In genomic region chr1:117899801-117900200, GRCh38 we compare ENCODE assay signal across 2 cellular contexts.
A peak's percentile ranks its signal among the peaks of the same experiment; 100 is the strongest.
TF ChIP-seq lines count a peak whose summit lies in the region.

No MANE protein-coding gene starts in this region.

TF ChIP-seq in IMR-90, 13 proteins besides CTCF, POLR2A, EP300 and RAD21:
- TF ChIP-seq CEBPB (IDR thresholded peaks at IDR 0.05; ENCODE audit: low read depth, low read length) (peak; percentile 72), USF2 (IDR thresholded peaks at IDR 0.05; ENCODE audit: low read depth, low read length) (no peak)

TF ChIP-seq in K562, 482 proteins besides CTCF, POLR2A, EP300 and RAD21:
- TF ChIP-seq ZSCAN32 (CRISPR knock-in tag; IDR thresholded peaks at IDR 0.05), result peak; percentile 87
- no peak for TF ChIP-seq ZNF140 (CRISPR knock-in tag; IDR thresholded peaks at IDR 0.05)
- no peak for TF ChIP-seq ZNF699 (CRISPR knock-in tag; IDR thresholded peaks at IDR 0.05; ENCODE audit: insufficient replicate concordance)
- TF ChIP-seq CEBPB (tag; IDR thresholded peaks at IDR 0.05), result peak; percentile 87
- TF ChIP-seq ATF3 (IDR thresholded peaks at IDR 0.05), result peak; percentile 85
- TF ChIP-seq ATF3 (CRISPR knock-in tag; conservative IDR thresholded peaks at IDR 0.05), result no peak
- TF ChIP-seq KLF16 (IDR thresholded peaks at IDR 0.05), result no peak
- no peak for TF ChIP-seq CCNT2 (IDR thresholded peaks at IDR 0.05; ENCODE audit: borderline replicate concordance, extremely low read depth, insufficient read length, low read depth, low read length)
- TF ChIP-seq, protein P1, sequence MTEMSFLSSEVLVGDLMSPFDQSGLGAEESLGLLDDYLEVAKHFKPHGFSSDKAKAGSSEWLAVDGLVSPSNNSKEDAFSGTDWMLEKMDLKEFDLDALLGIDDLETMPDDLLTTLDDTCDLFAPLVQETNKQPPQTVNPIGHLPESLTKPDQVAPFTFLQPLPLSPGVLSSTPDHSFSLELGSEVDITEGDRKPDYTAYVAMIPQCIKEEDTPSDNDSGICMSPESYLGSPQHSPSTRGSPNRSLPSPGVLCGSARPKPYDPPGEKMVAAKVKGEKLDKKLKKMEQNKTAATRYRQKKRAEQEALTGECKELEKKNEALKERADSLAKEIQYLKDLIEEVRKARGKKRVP (CRISPR knock-in tag; IDR thresholded peaks at IDR 0.05), result peak; percentile 78
- no peak for TF ChIP-seq CEBPG (CRISPR knock-in tag; IDR thresholded peaks at IDR 0.05)
- peak; percentile 85 to 98 for TF ChIP-seq CEBPG (tag; conservative IDR thresholded peaks at IDR 0.05 in 1 of 2, IDR thresholded peaks at IDR 0.05 in 1 of 2)
